ENCODE assay signal across 1 cellular context in the genomic region with DNA sequence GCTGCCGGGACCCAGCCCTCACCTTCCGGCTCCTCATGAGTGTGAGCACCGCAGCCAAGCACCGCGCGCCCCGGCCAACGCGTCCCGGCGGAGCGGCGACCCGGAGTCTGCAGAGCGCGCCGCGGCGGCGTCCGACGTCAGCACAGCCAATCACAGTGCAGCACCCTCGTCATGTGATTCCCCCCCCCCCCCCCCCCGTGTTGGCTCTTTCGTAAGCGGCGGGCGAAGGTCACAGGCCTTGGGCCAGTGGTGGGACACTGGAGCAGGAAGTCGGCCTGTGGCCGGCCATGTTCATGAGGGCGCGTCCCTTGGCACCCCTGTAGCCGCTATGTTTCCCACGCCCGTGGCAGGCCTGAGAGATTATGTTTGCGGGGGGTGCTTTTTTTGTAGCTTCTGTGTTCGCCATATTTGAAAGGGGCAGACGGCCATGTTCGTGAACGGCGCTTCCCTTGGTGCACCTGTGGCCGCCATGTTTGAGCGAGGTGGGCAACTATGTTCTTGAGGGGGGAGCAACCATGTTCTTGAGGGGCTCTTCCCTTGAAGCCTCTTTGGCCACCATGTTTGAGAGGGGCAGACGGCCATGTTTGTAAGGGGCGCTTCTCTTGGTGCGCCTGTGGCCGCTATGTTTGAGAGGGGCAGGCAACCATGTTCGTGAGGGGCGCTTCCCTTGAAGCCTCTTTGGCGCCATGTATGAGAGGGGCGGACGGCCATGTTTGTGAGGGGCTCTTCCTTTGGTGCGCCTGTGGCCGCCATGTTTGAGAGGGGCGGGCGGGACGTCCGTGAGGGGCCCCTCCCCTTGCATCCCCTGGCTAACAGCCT.
A peak's percentile ranks its signal among the peaks of the same experiment; 100 is the strongest.
TF ChIP-seq lines count a peak whose summit lies in the region.

A gene (minus strand): TSS at position 123 of the 819 bp plus-strand sequence. CDS start 86 bp downstream, at position 37.

TF ChIP-seq in HepG2, 621 proteins besides CTCF, POLR2A, EP300 and RAD21 (continued from another document and continues in another):
- TF ChIP-seq, protein P1, sequence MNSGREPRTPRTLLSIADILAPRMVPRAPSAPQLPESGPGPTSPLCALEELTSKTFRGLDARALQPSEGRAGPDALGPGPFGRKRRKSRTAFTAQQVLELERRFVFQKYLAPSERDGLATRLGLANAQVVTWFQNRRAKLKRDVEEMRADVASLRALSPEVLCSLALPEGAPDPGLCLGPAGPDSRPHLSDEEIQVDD (CRISPR knock-in tag; IDR thresholded peaks at IDR 0.05; ENCODE audit: borderline replicate concordance), result no peak
- TF ChIP-seq, protein P2, sequence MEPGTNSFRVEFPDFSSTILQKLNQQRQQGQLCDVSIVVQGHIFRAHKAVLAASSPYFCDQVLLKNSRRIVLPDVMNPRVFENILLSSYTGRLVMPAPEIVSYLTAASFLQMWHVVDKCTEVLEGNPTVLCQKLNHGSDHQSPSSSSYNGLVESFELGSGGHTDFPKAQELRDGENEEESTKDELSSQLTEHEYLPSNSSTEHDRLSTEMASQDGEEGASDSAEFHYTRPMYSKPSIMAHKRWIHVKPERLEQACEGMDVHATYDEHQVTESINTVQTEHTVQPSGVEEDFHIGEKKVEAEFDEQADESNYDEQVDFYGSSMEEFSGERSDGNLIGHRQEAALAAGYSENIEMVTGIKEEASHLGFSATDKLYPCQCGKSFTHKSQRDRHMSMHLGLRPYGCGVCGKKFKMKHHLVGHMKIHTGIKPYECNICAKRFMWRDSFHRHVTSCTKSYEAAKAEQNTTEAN (CRISPR knock-in tag; conservative IDR thresholded peaks at IDR 0.05), result 0 out of 2 replicates have a peak, but pooled peaks have one; percentile 25
- TF ChIP-seq, protein P3, sequence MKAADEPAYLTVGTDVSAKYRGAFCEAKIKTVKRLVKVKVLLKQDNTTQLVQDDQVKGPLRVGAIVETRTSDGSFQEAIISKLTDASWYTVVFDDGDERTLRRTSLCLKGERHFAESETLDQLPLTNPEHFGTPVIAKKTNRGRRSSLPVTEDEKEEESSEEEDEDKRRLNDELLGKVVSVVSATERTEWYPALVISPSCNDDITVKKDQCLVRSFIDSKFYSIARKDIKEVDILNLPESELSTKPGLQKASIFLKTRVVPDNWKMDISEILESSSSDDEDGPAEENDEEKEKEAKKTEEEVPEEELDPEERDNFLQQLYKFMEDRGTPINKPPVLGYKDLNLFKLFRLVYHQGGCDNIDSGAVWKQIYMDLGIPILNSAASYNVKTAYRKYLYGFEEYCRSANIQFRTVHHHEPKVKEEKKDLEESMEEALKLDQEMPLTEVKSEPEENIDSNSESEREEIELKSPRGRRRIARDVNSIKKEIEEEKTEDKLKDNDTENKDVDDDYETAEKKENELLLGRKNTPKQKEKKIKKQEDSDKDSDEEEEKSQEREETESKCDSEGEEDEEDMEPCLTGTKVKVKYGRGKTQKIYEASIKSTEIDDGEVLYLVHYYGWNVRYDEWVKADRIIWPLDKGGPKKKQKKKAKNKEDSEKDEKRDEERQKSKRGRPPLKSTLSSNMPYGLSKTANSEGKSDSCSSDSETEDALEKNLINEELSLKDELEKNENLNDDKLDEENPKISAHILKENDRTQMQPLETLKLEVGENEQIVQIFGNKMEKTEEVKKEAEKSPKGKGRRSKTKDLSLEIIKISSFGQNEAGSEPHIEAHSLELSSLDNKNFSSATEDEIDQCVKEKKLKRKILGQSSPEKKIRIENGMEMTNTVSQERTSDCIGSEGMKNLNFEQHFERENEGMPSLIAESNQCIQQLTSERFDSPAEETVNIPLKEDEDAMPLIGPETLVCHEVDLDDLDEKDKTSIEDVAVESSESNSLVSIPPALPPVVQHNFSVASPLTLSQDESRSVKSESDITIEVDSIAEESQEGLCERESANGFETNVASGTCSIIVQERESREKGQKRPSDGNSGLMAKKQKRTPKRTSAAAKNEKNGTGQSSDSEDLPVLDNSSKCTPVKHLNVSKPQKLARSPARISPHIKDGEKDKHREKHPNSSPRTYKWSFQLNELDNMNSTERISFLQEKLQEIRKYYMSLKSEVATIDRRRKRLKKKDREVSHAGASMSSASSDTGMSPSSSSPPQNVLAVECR (CRISPR knock-in tag; IDR thresholded peaks at IDR 0.05; ENCODE audit: borderline replicate concordance), result peak; percentile 88
- TF ChIP-seq NR2F1 (CRISPR knock-in tag; IDR thresholded peaks at IDR 0.05) (peak in 1 of 2 experiments; percentile 80; a peak in 2 of 4 replicates), ZKSCAN5 (CRISPR knock-in tag; IDR thresholded peaks at IDR 0.05) (no peak), ELF4 (CRISPR knock-in tag; IDR thresholded peaks at IDR 0.05; ENCODE audit: borderline replicate concordance) (peak; percentile 53; the same call in 1 of the 2 replicates), CHCHD3 (CRISPR knock-in tag; IDR thresholded peaks at IDR 0.05) (no peak; the same call in 1 of the 2 replicates), ZNF354B (CRISPR knock-in tag; IDR thresholded peaks at IDR 0.05) (peak; percentile 80; the same call in 1 of the 2 replicates), MED1 (CRISPR knock-in tag; IDR thresholded peaks at IDR 0.05) (peak; percentile 33; the same call in 1 of the 2 replicates), ZNF724P (CRISPR knock-in tag; IDR thresholded peaks at IDR 0.05; ENCODE audit: borderline replicate concordance) (peak; percentile 18; the same call in 1 of the 2 replicates), ASH2L (IDR thresholded peaks at IDR 0.05; ENCODE audit: insufficient read length, low read depth, low read length) (peak; percentile 43), GATA4 (IDR thresholded peaks at IDR 0.05; ENCODE audit: borderline replicate concordance, low read depth) (0 out of 2 replicates have a peak, but pooled peaks have one; percentile 29), NCOA5 (CRISPR knock-in tag; IDR thresholded peaks at IDR 0.05) (no peak), RFX3 (CRISPR knock-in tag; IDR thresholded peaks at IDR 0.05) (0 out of 2 replicates have a peak, but pooled peaks have one; percentile 11), ATF7-NPFF (CRISPR knock-in tag; IDR thresholded peaks at IDR 0.05; ENCODE audit: low read depth) (peak; percentile 83), PHF21A (CRISPR knock-in tag; IDR thresholded peaks at IDR 0.05) (peak; percentile 95), XRCC5 (optimal IDR thresholded peaks at IDR 0.05; ENCODE audit: low read length) (peak; percentile 74), NFRKB (IDR thresholded peaks at IDR 0.05) (peak; percentile 93), NFKBIZ (CRISPR knock-in tag; IDR thresholded peaks at IDR 0.05) (0 out of 2 replicates have a peak, but pooled peaks have one; percentile 23), MEF2D (CRISPR knock-in tag; IDR thresholded peaks at IDR 0.05) (peak; percentile 28; the same call in 1 of the 2 replicates)
- TF ChIP-seq, protein P4, sequence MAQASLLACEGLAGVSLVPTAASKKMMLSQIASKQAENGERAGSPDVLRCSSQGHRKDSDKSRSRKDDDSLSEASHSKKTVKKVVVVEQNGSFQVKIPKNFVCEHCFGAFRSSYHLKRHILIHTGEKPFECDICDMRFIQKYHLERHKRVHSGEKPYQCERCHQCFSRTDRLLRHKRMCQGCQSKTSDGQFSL (CRISPR knock-in tag; IDR thresholded peaks at IDR 0.05), result peak; percentile 94; the same call in 1 of the 2 replicates
- TF ChIP-seq, protein P5, sequence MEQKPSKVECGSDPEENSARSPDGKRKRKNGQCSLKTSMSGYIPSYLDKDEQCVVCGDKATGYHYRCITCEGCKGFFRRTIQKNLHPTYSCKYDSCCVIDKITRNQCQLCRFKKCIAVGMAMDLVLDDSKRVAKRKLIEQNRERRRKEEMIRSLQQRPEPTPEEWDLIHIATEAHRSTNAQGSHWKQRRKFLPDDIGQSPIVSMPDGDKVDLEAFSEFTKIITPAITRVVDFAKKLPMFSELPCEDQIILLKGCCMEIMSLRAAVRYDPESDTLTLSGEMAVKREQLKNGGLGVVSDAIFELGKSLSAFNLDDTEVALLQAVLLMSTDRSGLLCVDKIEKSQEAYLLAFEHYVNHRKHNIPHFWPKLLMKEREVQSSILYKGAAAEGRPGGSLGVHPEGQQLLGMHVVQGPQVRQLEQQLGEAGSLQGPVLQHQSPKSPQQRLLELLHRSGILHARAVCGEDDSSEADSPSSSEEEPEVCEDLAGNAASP (CRISPR knock-in tag; IDR thresholded peaks at IDR 0.05; ENCODE audit: borderline replicate concordance), result 0 out of 2 replicates have a peak, but pooled peaks have one; percentile 12
- TF ChIP-seq, protein P6, sequence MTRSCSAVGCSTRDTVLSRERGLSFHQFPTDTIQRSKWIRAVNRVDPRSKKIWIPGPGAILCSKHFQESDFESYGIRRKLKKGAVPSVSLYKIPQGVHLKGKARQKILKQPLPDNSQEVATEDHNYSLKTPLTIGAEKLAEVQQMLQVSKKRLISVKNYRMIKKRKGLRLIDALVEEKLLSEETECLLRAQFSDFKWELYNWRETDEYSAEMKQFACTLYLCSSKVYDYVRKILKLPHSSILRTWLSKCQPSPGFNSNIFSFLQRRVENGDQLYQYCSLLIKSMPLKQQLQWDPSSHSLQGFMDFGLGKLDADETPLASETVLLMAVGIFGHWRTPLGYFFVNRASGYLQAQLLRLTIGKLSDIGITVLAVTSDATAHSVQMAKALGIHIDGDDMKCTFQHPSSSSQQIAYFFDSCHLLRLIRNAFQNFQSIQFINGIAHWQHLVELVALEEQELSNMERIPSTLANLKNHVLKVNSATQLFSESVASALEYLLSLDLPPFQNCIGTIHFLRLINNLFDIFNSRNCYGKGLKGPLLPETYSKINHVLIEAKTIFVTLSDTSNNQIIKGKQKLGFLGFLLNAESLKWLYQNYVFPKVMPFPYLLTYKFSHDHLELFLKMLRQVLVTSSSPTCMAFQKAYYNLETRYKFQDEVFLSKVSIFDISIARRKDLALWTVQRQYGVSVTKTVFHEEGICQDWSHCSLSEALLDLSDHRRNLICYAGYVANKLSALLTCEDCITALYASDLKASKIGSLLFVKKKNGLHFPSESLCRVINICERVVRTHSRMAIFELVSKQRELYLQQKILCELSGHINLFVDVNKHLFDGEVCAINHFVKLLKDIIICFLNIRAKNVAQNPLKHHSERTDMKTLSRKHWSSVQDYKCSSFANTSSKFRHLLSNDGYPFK (CRISPR knock-in tag; IDR thresholded peaks at IDR 0.05; ENCODE audit: borderline replicate concordance), result peak; percentile 100
- TF ChIP-seq, protein P7, sequence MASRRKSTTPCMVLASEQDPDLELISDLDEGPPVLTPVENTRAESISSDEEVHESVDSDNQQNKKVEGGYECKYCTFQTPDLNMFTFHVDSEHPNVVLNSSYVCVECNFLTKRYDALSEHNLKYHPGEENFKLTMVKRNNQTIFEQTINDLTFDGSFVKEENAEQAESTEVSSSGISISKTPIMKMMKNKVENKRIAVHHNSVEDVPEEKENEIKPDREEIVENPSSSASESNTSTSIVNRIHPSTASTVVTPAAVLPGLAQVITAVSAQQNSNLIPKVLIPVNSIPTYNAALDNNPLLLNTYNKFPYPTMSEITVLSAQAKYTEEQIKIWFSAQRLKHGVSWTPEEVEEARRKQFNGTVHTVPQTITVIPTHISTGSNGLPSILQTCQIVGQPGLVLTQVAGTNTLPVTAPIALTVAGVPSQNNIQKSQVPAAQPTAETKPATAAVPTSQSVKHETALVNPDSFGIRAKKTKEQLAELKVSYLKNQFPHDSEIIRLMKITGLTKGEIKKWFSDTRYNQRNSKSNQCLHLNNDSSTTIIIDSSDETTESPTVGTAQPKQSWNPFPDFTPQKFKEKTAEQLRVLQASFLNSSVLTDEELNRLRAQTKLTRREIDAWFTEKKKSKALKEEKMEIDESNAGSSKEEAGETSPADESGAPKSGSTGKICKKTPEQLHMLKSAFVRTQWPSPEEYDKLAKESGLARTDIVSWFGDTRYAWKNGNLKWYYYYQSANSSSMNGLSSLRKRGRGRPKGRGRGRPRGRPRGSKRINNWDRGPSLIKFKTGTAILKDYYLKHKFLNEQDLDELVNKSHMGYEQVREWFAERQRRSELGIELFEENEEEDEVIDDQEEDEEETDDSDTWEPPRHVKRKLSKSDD (CRISPR knock-in tag; IDR thresholded peaks at IDR 0.05; ENCODE audit: low read depth), result peak; percentile 99
- TF ChIP-seq, protein P8, sequence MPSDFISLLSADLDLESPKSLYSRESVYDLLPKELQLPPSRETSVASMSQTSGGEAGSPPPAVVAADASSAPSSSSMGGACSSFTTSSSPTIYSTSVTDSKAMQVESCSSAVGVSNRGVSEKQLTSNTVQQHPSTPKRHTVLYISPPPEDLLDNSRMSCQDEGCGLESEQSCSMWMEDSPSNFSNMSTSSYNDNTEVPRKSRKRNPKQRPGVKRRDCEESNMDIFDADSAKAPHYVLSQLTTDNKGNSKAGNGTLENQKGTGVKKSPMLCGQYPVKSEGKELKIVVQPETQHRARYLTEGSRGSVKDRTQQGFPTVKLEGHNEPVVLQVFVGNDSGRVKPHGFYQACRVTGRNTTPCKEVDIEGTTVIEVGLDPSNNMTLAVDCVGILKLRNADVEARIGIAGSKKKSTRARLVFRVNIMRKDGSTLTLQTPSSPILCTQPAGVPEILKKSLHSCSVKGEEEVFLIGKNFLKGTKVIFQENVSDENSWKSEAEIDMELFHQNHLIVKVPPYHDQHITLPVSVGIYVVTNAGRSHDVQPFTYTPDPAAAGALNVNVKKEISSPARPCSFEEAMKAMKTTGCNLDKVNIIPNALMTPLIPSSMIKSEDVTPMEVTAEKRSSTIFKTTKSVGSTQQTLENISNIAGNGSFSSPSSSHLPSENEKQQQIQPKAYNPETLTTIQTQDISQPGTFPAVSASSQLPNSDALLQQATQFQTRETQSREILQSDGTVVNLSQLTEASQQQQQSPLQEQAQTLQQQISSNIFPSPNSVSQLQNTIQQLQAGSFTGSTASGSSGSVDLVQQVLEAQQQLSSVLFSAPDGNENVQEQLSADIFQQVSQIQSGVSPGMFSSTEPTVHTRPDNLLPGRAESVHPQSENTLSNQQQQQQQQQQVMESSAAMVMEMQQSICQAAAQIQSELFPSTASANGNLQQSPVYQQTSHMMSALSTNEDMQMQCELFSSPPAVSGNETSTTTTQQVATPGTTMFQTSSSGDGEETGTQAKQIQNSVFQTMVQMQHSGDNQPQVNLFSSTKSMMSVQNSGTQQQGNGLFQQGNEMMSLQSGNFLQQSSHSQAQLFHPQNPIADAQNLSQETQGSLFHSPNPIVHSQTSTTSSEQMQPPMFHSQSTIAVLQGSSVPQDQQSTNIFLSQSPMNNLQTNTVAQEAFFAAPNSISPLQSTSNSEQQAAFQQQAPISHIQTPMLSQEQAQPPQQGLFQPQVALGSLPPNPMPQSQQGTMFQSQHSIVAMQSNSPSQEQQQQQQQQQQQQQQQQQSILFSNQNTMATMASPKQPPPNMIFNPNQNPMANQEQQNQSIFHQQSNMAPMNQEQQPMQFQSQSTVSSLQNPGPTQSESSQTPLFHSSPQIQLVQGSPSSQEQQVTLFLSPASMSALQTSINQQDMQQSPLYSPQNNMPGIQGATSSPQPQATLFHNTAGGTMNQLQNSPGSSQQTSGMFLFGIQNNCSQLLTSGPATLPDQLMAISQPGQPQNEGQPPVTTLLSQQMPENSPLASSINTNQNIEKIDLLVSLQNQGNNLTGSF (CRISPR knock-in tag; IDR thresholded peaks at IDR 0.05), result peak; percentile 35; the same call in 1 of the 2 replicates
